ENCODE assay signal across 17 cellular contexts in genomic region chr12:119423285-119423684, GRCh38.
DNase-seq lines count a peak whose midpoint lies in the region; TF ChIP-seq lines count a peak whose summit lies in the region.
"Had no signal": no experiment of that assay in that cellular context is flagged by ENCODE, and none has a peak within 500 bp of the region (broad histone marks: within the 10 kb centered on the region; RNA-seq: fewer than 3 reads in every experiment).

No MANE protein-coding gene starts in this region.

- H3K27me3 ChIP-seq in WERI-Rb-1 (ENCODE audit: insufficient read depth, low read depth, severe bottlenecking) (no peaks in the 10 kb centered on the region), neural progenitor cell (no peaks in the 10 kb centered on the region)
- H3K27me3 ChIP-seq: pancreas had no signal

- DNase-seq in NCI-H524 (lab: John Stamatoyannopoulos, UW) (peak; percentile 17 to 29), NCI-H524 treated with DMSO at 0.1 percent for 48 hours (lab: John Stamatoyannopoulos, UW) (no peak), NAMALWA (ENCODE audit: low spot score) (peak; percentile 65), WERI-Rb-1 (peak; percentile 52), neural progenitor cell (ENCODE audit: low spot score) (peak; percentile 56), glomerular visceral epithelial cell (ENCODE audit: extremely low spot score) (no peak), dermis blood vessel endothelial cell (no peak), GF-D8 (lab: John Stamatoyannopoulos, UW) (no peak)
- DNase-seq: activated naive CD4-positive, alpha-beta T cell treated with anti-CD3 and anti-CD28 coated beads, Interleukin-2, amount 10 ng/mL, durations not matched to agents 7 days and 5 days; IMR-90; NCI-H1092 treated with DMSO at 0.1 percent for 48 hours; pancreas; stimulated activated CD4-positive, alpha-beta T cell treated with anti-CD3 and anti-CD28 coated beads, Interleukin-4, amount 100 ng/mL, for 4 hours; tibial artery had no signal

- H3K9me3 Mint-ChIP-seq in neural progenitor cell = peaks cover 1% of the 10 kb centered on the region
- H3K9me3 Mint-ChIP-seq: activated naive CD4-positive, alpha-beta T cell treated with anti-CD3 and anti-CD28 coated beads, Interleukin-2, amount 10 ng/mL, durations not matched to agents 7 days and 5 days; T-helper 1 cell treated with Interleukin-12 subunit alpha and Interleukin-12 subunit beta and Interleukin-4 antibody, amounts not matched to agents 30 μg/mL and 1 μg/mL, for 36 hours had no signal

- H2AFZ ChIP-seq in neural progenitor cell (replicated peaks) = peak overlapping the region; percentile 97

- H3K9me3 ChIP-seq in WERI-Rb-1 (ENCODE audit: severe bottlenecking) (peaks cover 2% of the 10 kb centered on the region), neural progenitor cell (ENCODE audit: low read depth) (no peaks in the 10 kb centered on the region)
- H3K9me3 ChIP-seq: pancreas, tibial artery had no signal

- H3K27ac Mint-ChIP-seq in neural progenitor cell = no peak overlapping the region
- H3K27ac Mint-ChIP-seq: activated naive CD4-positive, alpha-beta T cell treated with anti-CD3 and anti-CD28 coated beads, Interleukin-2, amount 10 ng/mL, durations not matched to agents 7 days and 5 days; CD4-positive, CD25-positive, alpha-beta regulatory T cell; T-helper 1 cell treated with Interleukin-12 subunit alpha and Interleukin-12 subunit beta and Interleukin-4 antibody, amounts not matched to agents 30 μg/mL and 1 μg/mL, for 36 hours had no signal

- H3K36me3 Mint-ChIP-seq in neural progenitor cell = no peaks in the 10 kb centered on the region
- H3K36me3 Mint-ChIP-seq: activated naive CD4-positive, alpha-beta T cell treated with anti-CD3 and anti-CD28 coated beads, Interleukin-2, amount 10 ng/mL, durations not matched to agents 7 days and 5 days; CD4-positive, CD25-positive, alpha-beta regulatory T cell had no signal

- H3K4me3 Mint-ChIP-seq in neural progenitor cell = no peak overlapping the region
- H3K4me3 Mint-ChIP-seq: activated naive CD4-positive, alpha-beta T cell treated with anti-CD3 and anti-CD28 coated beads, Interleukin-2, amount 10 ng/mL, durations not matched to agents 7 days and 5 days; CD4-positive, CD25-positive, alpha-beta regulatory T cell; T-helper 1 cell treated with Interleukin-12 subunit alpha and Interleukin-12 subunit beta and Interleukin-4 antibody, amounts not matched to agents 30 μg/mL and 1 μg/mL, for 36 hours had no signal

- no peak overlapping the region for H3K4me3 ChIP-seq in WERI-Rb-1 (ENCODE audit: low read depth, low read length)
- no peak overlapping the region for H3K4me3 ChIP-seq in neural progenitor cell
- H3K4me3 ChIP-seq: A549, pancreas, tibial artery had no signal

- no peak overlapping the region for H3K9ac ChIP-seq in neural progenitor cell

- no peaks in the 10 kb centered on the region for H3F3A ChIP-seq in neural progenitor cell (ENCODE audit: low read depth)

- H3K36me3 ChIP-seq in WERI-Rb-1 (no peaks in the 10 kb centered on the region), neural progenitor cell (no peaks in the 10 kb centered on the region)
- H3K36me3 ChIP-seq: pancreas, tibial artery had no signal

- H3K4me2 ChIP-seq in neural progenitor cell = no peak overlapping the region
- H3K4me2 ChIP-seq: A549 had no signal

- H3K79me2 ChIP-seq in neural progenitor cell (ENCODE audit: low read depth) = no peaks in the 10 kb centered on the region

- no peaks in the 10 kb centered on the region for H3K4me1 Mint-ChIP-seq in neural progenitor cell
- H3K4me1 Mint-ChIP-seq: activated naive CD4-positive, alpha-beta T cell treated with anti-CD3 and anti-CD28 coated beads, Interleukin-2, amount 10 ng/mL, durations not matched to agents 7 days and 5 days; CD4-positive, CD25-positive, alpha-beta regulatory T cell had no signal

- H3K27ac ChIP-seq in WERI-Rb-1 = no peak overlapping the region
- no peak overlapping the region for H3K27ac ChIP-seq in neural progenitor cell
- H3K27ac ChIP-seq: A549, pancreas, tibial artery had no signal

- H4K20me1 ChIP-seq in neural progenitor cell (ENCODE audit: low read depth) = no peaks in the 10 kb centered on the region

- peaks cover 4% of the 10 kb centered on the region for H3K27me3 Mint-ChIP-seq in neural progenitor cell (ENCODE audit: insufficient read depth, low read depth)

- TF ChIP-seq CTCF in WERI-Rb-1 (IDR thresholded peaks at IDR 0.05; ENCODE audit: low read depth, low read length) = no peak
- TF ChIP-seq CTCF in neural progenitor cell (IDR thresholded peaks at IDR 0.05) = no peak

- no peaks in the 10 kb centered on the region for H3K4me1 ChIP-seq in neural progenitor cell
- H3K4me1 ChIP-seq: A549, pancreas, tibial artery had no signal

Comparison
In these comparisons a context has a peak if more than half of its experiments do, and no peak if none do; other contexts are left out.
1. DNase-seq: peak in NCI-H524 (2 of 2), NAMALWA (single experiment), WERI-Rb-1 (single experiment) and neural progenitor cell (single experiment); none in NCI-H524 treated with DMSO at 0.1 percent for 48 hours (single experiment), glomerular visceral epithelial cell (single experiment), dermis blood vessel endothelial cell (single experiment) and GF-D8 (single experiment).